Comparison of ENCODE assay signal across 8 cellular contexts in genomic region chr12:42145197-42145549, GRCh38. TPM values are rescaled to one million over a fixed set of nuclear protein-coding genes. Genes with fewer than 3 reads are reported as not detected.
DNase-seq lines count a peak whose midpoint lies in the region; ATAC-seq and TF ChIP-seq lines count a peak whose summit lies in the region.

No MANE protein-coding gene starts in this region.

- H3K27me3 ChIP-seq in SJCRH30, result no peaks in the 10 kb centered on the region
- H3K27me3 ChIP-seq in psoas muscle (ENCODE audit: insufficient read depth in 3 of 3, low read length in 2 of 3), result no peaks in the 10 kb centered on the region

- H3K36me3 ChIP-seq in SJCRH30 (no peaks in the 10 kb centered on the region), psoas muscle (ENCODE audit: insufficient read depth in 1 of 2, low read depth in 1 of 2) (no peaks in the 10 kb centered on the region)

- H3K9me3 ChIP-seq in SJCRH30 (replicated peaks) (no peaks in the 10 kb centered on the region), psoas muscle (no peaks in the 10 kb centered on the region)

- no peaks in the 10 kb centered on the region for H3K27me3 Mint-ChIP-seq in stimulated activated naive CD8-positive, alpha-beta T cell treated with anti-CD3 and anti-CD28 coated beads, Interleukin-15, Interleukin-2, amounts not matched to agents 100 ng/mL and 50 ng/mL, for 24 hours

- peak overlapping the region; percentile 78 for H3K4me3 Mint-ChIP-seq in stimulated activated naive CD8-positive, alpha-beta T cell treated with anti-CD3 and anti-CD28 coated beads, Interleukin-15, Interleukin-2, amounts not matched to agents 100 ng/mL and 50 ng/mL, for 24 hours

- TF ChIP-seq CTCF in fibroblast of mammary gland (conservative IDR thresholded peaks at IDR 0.05; ENCODE audit: control insufficient read depth, insufficient read depth, low read depth, low read length) (no peak), psoas muscle (IDR thresholded peaks at IDR 0.05) (no peak)

- ATAC-seq in stimulated activated naive CD8-positive, alpha-beta T cell treated with anti-CD3 and anti-CD28 coated beads, Interleukin-15, Interleukin-2, amounts not matched to agents 100 U/mL and 50 U/mL, for 24 hours, result no peak
- peak in 3 of 4 donors; percentile 4 to 26 (median 6) for ATAC-seq in psoas muscle
- ATAC-seq in HG02763 (IDR thresholded peaks at IDR 0.05; ENCODE audit: unreplicated experiment), result no peak

- peaks cover 4% of the 10 kb centered on the region for H3K36me3 Mint-ChIP-seq in stimulated activated naive CD8-positive, alpha-beta T cell treated with anti-CD3 and anti-CD28 coated beads, Interleukin-15, Interleukin-2, amounts not matched to agents 100 ng/mL and 50 ng/mL, for 24 hours (ENCODE audit: low read depth)

- intact Hi-C loops in psoas muscle (cut with DNase I), result no loop called here

- H3K4me1 ChIP-seq in SJCRH30, result no peaks in the 10 kb centered on the region; the same call in 1 of the 2 replicates
- H3K4me1 ChIP-seq in psoas muscle, result peaks cover 18% of the 10 kb centered on the region

- H3K9me3 Mint-ChIP-seq in stimulated activated naive CD8-positive, alpha-beta T cell treated with anti-CD3 and anti-CD28 coated beads, Interleukin-15, Interleukin-2, amounts not matched to agents 100 ng/mL and 50 ng/mL, for 24 hours, result no peaks in the 10 kb centered on the region

- H3K4me3 ChIP-seq in SJCRH30 (peak overlapping the region; percentile 78), fibroblast of mammary gland (ENCODE audit: control insufficient read depth, low read depth, low read length) (peak overlapping the region; percentile 47), psoas muscle (peak overlapping the region; percentile 73)

- H3K27ac Mint-ChIP-seq in stimulated activated naive CD8-positive, alpha-beta T cell treated with anti-CD3 and anti-CD28 coated beads, Interleukin-15, Interleukin-2, amounts not matched to agents 100 ng/mL and 50 ng/mL, for 24 hours, result peak overlapping the region; percentile 77

- DNase-seq in stimulated activated naive CD8-positive, alpha-beta T cell treated with anti-CD3 and anti-CD28 coated beads, Interleukin-15, Interleukin-2, amounts not matched to agents 100 U/mL and 50 U/mL, for 24 hours, result no peak
- DNase-seq in SJCRH30, result peak in 1 of 2 experiments; percentile 14
- DNase-seq in fibroblast of mammary gland (ENCODE audit: low read depth), result no peak
- DNase-seq in psoas muscle, result no peak
- no peak for DNase-seq in NCI-H1092 (lab: John Stamatoyannopoulos, UW)
- no peak for DNase-seq in activated CD4-positive, alpha-beta T cell treated with anti-CD3 and anti-CD28 coated beads for 4 hours

- 2 to 18% (median 6%) methylated on average over 8 of the region's 8 CpGs for WGBS in psoas muscle, 3 donors

- no peak overlapping the region for H3K27ac ChIP-seq in SJCRH30
- peak overlapping the region; percentile 85 for H3K27ac ChIP-seq in psoas muscle

- peaks cover 41% of the 10 kb centered on the region for H3K4me1 Mint-ChIP-seq in stimulated activated naive CD8-positive, alpha-beta T cell treated with anti-CD3 and anti-CD28 coated beads, Interleukin-15, Interleukin-2, amounts not matched to agents 100 ng/mL and 50 ng/mL, for 24 hours (ENCODE audit: low read depth)

RNA-seq across cellular contexts. Expression of gene GXYLT1, which starts 0.5 kb away (rescaled TPM):
- total RNA-seq in SJCRH30 (2014; rRNA removed; shearing (Covaris generic)), result 43.6 and 48.9 TPM in 2 replicates
- total RNA-seq in psoas muscle, result 1 to 10 TPM; 4.3 to 6.3 (median 5.1) TPM
- 1 to 10 TPM; 1.3 to 2.9 (median 2.7) TPM for polyA plus RNA-seq in psoas muscle

Comparison
In these comparisons a context has a peak if more than half of its experiments do, and no peak if none do; other contexts are left out.
1. ATAC-seq: peak in psoas muscle (3 of 4); none in stimulated activated naive CD8-positive, alpha-beta T cell treated with anti-CD3 and anti-CD28 coated beads, Interleukin-15, Interleukin-2, amounts not matched to agents 100 U/mL and 50 U/mL, for 24 hours (single experiment) and HG02763 (single experiment).
2. Peak in every context shown above with its lines, with median percentiles within 50 percentile points of each other: H3K4me3 ChIP-seq.